Comparison of ENCODE assay signal across 25 cellular contexts in genomic region chr2:72543527-72544216, GRCh38.
"Had no signal": no experiment of that assay in that cellular context is flagged by ENCODE, and none has a peak within 500 bp of the region (broad histone marks: within the 10 kb centered on the region; RNA-seq: fewer than 3 reads in every experiment).

No MANE protein-coding gene starts in this region.

- H3K4me1 ChIP-seq: left lung, spleen, upper lobe of right lung had no signal

- H3K4me3 Mint-ChIP-seq: activated CD4-positive, alpha-beta T cell treated with anti-CD3 and anti-CD28 coated beads, Interleukin-2, amount 10 ng/mL, durations not matched to agents 7 days and 5 days; activated CD8-positive, alpha-beta memory T cell treated with anti-CD3 and anti-CD28 coated beads, Interleukin-2, amount 10 ng/mL, durations not matched to agents 7 days and 5 days; activated CD8-positive, alpha-beta T cell treated with anti-CD3 and anti-CD28 coated beads for 36 hours; activated naive CD4-positive, alpha-beta T cell treated with anti-CD3 and anti-CD28 coated beads, Interleukin-2, amount 10 ng/mL, durations not matched to agents 7 days and 5 days; naive thymus-derived CD4-positive, alpha-beta T cell; neural crest cell; T-helper 1 cell treated with Interleukin-12 subunit alpha and Interleukin-12 subunit beta and Interleukin-4 antibody, amounts not matched to agents 30 μg/mL and 1 μg/mL, for 36 hours had no signal

- H3K4me3 ChIP-seq: left lung, lung, spleen, upper lobe of right lung had no signal

- H3K4me1 Mint-ChIP-seq: activated CD4-positive, alpha-beta T cell treated with anti-CD3 and anti-CD28 coated beads, Interleukin-2, amount 10 ng/mL, durations not matched to agents 7 days and 5 days; activated CD8-positive, alpha-beta memory T cell treated with anti-CD3 and anti-CD28 coated beads, Interleukin-2, amount 10 ng/mL, durations not matched to agents 7 days and 5 days; activated naive CD4-positive, alpha-beta T cell treated with anti-CD3 and anti-CD28 coated beads, Interleukin-2, amount 10 ng/mL, durations not matched to agents 7 days and 5 days had no signal

- H3K36me3 Mint-ChIP-seq: activated CD8-positive, alpha-beta memory T cell treated with anti-CD3 and anti-CD28 coated beads, Interleukin-2, amount 10 ng/mL, durations not matched to agents 7 days and 5 days; activated naive CD4-positive, alpha-beta T cell treated with anti-CD3 and anti-CD28 coated beads, Interleukin-2, amount 10 ng/mL, durations not matched to agents 7 days and 5 days had no signal

- H3K27ac Mint-ChIP-seq: activated CD4-positive, alpha-beta T cell treated with anti-CD3 and anti-CD28 coated beads, Interleukin-2, amount 10 ng/mL, durations not matched to agents 7 days and 5 days; activated CD8-positive, alpha-beta memory T cell treated with anti-CD3 and anti-CD28 coated beads, Interleukin-2, amount 10 ng/mL, durations not matched to agents 7 days and 5 days; activated CD8-positive, alpha-beta T cell treated with anti-CD3 and anti-CD28 coated beads for 36 hours; activated naive CD4-positive, alpha-beta T cell treated with anti-CD3 and anti-CD28 coated beads, Interleukin-2, amount 10 ng/mL, durations not matched to agents 7 days and 5 days; T-helper 1 cell treated with Interleukin-12 subunit alpha and Interleukin-12 subunit beta and Interleukin-4 antibody, amounts not matched to agents 30 μg/mL and 1 μg/mL, for 36 hours had no signal

- H3K9me3 ChIP-seq: left lung, upper lobe of right lung had no signal

- H3K27me3 ChIP-seq: foreskin keratinocyte, left lung, spleen, upper lobe of right lung had no signal

- H3K27ac ChIP-seq: foreskin keratinocyte, left lung, spleen, upper lobe of right lung, WERI-Rb-1 had no signal

- ATAC-seq: activated CD8-positive, alpha-beta memory T cell treated with anti-CD3 and anti-CD28 coated beads, Interleukin-2, amount 10 ng/mL, durations not matched to agents 7 days and 5 days; activated CD8-positive, alpha-beta T cell treated with anti-CD3 and anti-CD28 coated beads for 36 hours; foreskin keratinocyte; left lung; naive thymus-derived CD4-positive, alpha-beta T cell; upper lobe of right lung had no signal

- H3K9me3 Mint-ChIP-seq: activated CD4-positive, alpha-beta T cell treated with anti-CD3 and anti-CD28 coated beads, Interleukin-2, amount 10 ng/mL, durations not matched to agents 7 days and 5 days; activated naive CD4-positive, alpha-beta T cell treated with anti-CD3 and anti-CD28 coated beads, Interleukin-2, amount 10 ng/mL, durations not matched to agents 7 days and 5 days; neural crest cell; T-helper 1 cell treated with Interleukin-12 subunit alpha and Interleukin-12 subunit beta and Interleukin-4 antibody, amounts not matched to agents 30 μg/mL and 1 μg/mL, for 36 hours had no signal

- DNase-seq: activated CD4-positive, alpha-beta T cell treated with anti-CD3 and anti-CD28 coated beads, Interleukin-2, amount 10 ng/mL, durations not matched to agents 7 days and 5 days; activated CD4-positive, CD25-positive, alpha-beta regulatory T cell treated with anti-CD3 and anti-CD28 coated beads, Interleukin-2, amount 50 U/mL, for 72 hours; activated CD8-positive, alpha-beta memory T cell treated with anti-CD3 and anti-CD28 coated beads, Interleukin-2, amount 10 ng/mL, durations not matched to agents 7 days and 5 days; activated CD8-positive, alpha-beta T cell treated with anti-CD3 and anti-CD28 coated beads for 36 hours; activated effector memory CD4-positive, alpha-beta T cell treated with anti-CD3 and anti-CD28 coated beads, Interleukin-2, amount 50 U/mL, for 16 hours; activated naive CD4-positive, alpha-beta T cell treated with anti-CD3 and anti-CD28 coated beads, Interleukin-2, amount 10 ng/mL, durations not matched to agents 7 days and 5 days; activated T-cell treated with anti-CD3 and anti-CD28 coated beads for 4 hours; cortex of kidney; foreskin keratinocyte; glutamatergic neuron; hippocampal formation; kidney glomerular epithelial cell; left lung; naive thymus-derived CD4-positive, alpha-beta T cell; occipital lobe; posterior cingulate gyrus; spleen; stimulated activated CD4-positive, alpha-beta T cell treated with anti-CD3 and anti-CD28 coated beads, Interleukin-4, amount 100 ng/mL, for 1 hour; stimulated activated naive CD4-positive, alpha-beta T cell treated with Interleukin-2 at 50 U/mL for 16 hours; T1000; upper lobe of right lung; WERI-Rb-1 had no signal

- H3K27me3 Mint-ChIP-seq: activated CD4-positive, alpha-beta T cell treated with anti-CD3 and anti-CD28 coated beads, Interleukin-2, amount 10 ng/mL, durations not matched to agents 7 days and 5 days; activated CD8-positive, alpha-beta memory T cell treated with anti-CD3 and anti-CD28 coated beads, Interleukin-2, amount 10 ng/mL, durations not matched to agents 7 days and 5 days; activated CD8-positive, alpha-beta T cell treated with anti-CD3 and anti-CD28 coated beads for 36 hours; activated naive CD4-positive, alpha-beta T cell treated with anti-CD3 and anti-CD28 coated beads, Interleukin-2, amount 10 ng/mL, durations not matched to agents 7 days and 5 days; naive thymus-derived CD4-positive, alpha-beta T cell had no signal

- H3K36me3 ChIP-seq: left lung, spleen, upper lobe of right lung, WERI-Rb-1 had no signal
